Comparison of ENCODE assay signal across 8 cellular contexts in genomic region chr9:124414612-124415011, GRCh38. TPM values are rescaled to one million over a fixed set of nuclear protein-coding genes. Genes with fewer than 3 reads are reported as not detected.
A peak's percentile ranks its signal among the peaks of the same experiment; 100 is the strongest.
DNase-seq lines count a peak whose midpoint lies in the region; ATAC-seq and TF ChIP-seq lines count a peak whose summit lies in the region.

No MANE protein-coding gene starts in this region.

- peaks cover 17% of the 10 kb centered on the region for H3K36me3 Mint-ChIP-seq in progenitor cell of endocrine pancreas (ENCODE audit: insufficient read depth)

- peak; percentile 26; the same call in 1 of the 2 replicates for ATAC-seq in Panc1
- ATAC-seq in GM19351 (IDR thresholded peaks at IDR 0.05; ENCODE audit: unreplicated experiment) = no peak
- no peak for ATAC-seq in HG03571 (IDR thresholded peaks at IDR 0.05; ENCODE audit: unreplicated experiment)

- peak overlapping the region; percentile 99 for H3K4me3 Mint-ChIP-seq in progenitor cell of endocrine pancreas (ENCODE audit: low read depth)

- POLR2A ChIA-PET in Panc1 (lab: Charles Lee) = interaction anchor here (0.6 kb wide), 3 partner anchors 15 to 348 kb away, joined by 3 to 9 read pairs (median 5); no protein-coding TSS in a partner anchor

- H3K9me3 ChIP-seq in Panc1 (ENCODE audit: control insufficient read depth, insufficient read depth, low read depth, low read length) = no peaks in the 10 kb centered on the region
- no peaks in the 10 kb centered on the region for H3K9me3 ChIP-seq in esophagus muscularis mucosa

- BruUV-seq in Panc1 (replicated peaks; lab: Mats Ljungman, UMichigan) = no TSS peak

- TF ChIP-seq POLR2A in esophagus muscularis mucosa (IDR thresholded peaks at IDR 0.05; ENCODE audit: low read depth) = no peak

- DNase-seq in ELF-1 (ENCODE audit: low read depth, low spot score) = peak; percentile 29
- DNase-seq in Panc1 (ENCODE audit: low read depth, low spot score) = no peak
- no peak for DNase-seq in esophagus muscularis mucosa (ENCODE audit: extremely low spot score)
- DNase-seq in progenitor cell of endocrine pancreas (ENCODE audit: low spot score, unreplicated experiment) = no peak
- no peak for DNase-seq in GOT3 (lab: John Stamatoyannopoulos, UW)
- DNase-seq in COLO829 (ENCODE audit: low spot score) = no peak

- H3K27me3 Mint-ChIP-seq in progenitor cell of endocrine pancreas = no peaks in the 10 kb centered on the region

- intact Hi-C loops in Panc1 (cut with micrococcal nuclease; ENCODE audit: unreplicated experiment) (loop anchor here (10.0 kb wide), 1 partner anchor 100 kb away; no protein-coding TSS in a partner anchor), esophagus muscularis mucosa (cut with DNase I) (loop anchor here (10.0 kb wide), 1 partner anchor 1150 kb away; the partner anchor contains the start of gene STRBP)

- in situ Hi-C loops in Panc1 (cut with HindIII; ENCODE audit: low pct_unique_long_range_greater_than_20kb, low sequenced_read_pairs) = no loop called here

- peak overlapping the region; percentile 99 for H3K27ac Mint-ChIP-seq in progenitor cell of endocrine pancreas

- peaks cover 9% of the 10 kb centered on the region for H3K4me1 Mint-ChIP-seq in progenitor cell of endocrine pancreas (ENCODE audit: low read depth)

- H3K27me3 ChIP-seq in Panc1 (ENCODE audit: control insufficient read depth, insufficient read depth, low read length) = no peaks in the 10 kb centered on the region
- no peaks in the 10 kb centered on the region for H3K27me3 ChIP-seq in esophagus muscularis mucosa

- peaks cover 24% of the 10 kb centered on the region for H3K4me1 ChIP-seq in Panc1 (ENCODE audit: control insufficient read depth, insufficient read depth, low read length)
- H3K4me1 ChIP-seq in esophagus muscularis mucosa = peaks cover 10 to 28% (median 20%) of the 10 kb centered on the region in 4 donors

- CTCF ChIA-PET in Panc1 (lab: Charles Lee) = no interaction called here

- no peak for TF ChIP-seq EP300 in esophagus muscularis mucosa (IDR thresholded peaks at IDR 0.05)

- peak overlapping the region; percentile 94 for H3K27ac ChIP-seq in Panc1 (ENCODE audit: low read length)
- peak overlapping the region; percentile 42 to 76 (median 69) for H3K27ac ChIP-seq in esophagus muscularis mucosa (replicated peaks in 1 of 4)

- H3K9me3 Mint-ChIP-seq in progenitor cell of endocrine pancreas (ENCODE audit: low read depth) = peaks cover 4% of the 10 kb centered on the region

- TF ChIP-seq CTCF in Panc1 (IDR thresholded peaks at IDR 0.05) = no peak
- TF ChIP-seq CTCF in esophagus muscularis mucosa (IDR thresholded peaks at IDR 0.05) = no peak
- no peak for TF ChIP-seq CTCF in progenitor cell of endocrine pancreas (IDR thresholded peaks at IDR 0.05; ENCODE audit: unreplicated experiment)

- H3K36me3 ChIP-seq in Panc1 (ENCODE audit: control insufficient read depth, insufficient read depth, low read length) = peaks cover 22% of the 10 kb centered on the region
- peaks cover 37 to 45% (median 43%) of the 10 kb centered on the region in 4 donors for H3K36me3 ChIP-seq in esophagus muscularis mucosa

- H3K4me3 ChIP-seq in Panc1 (ENCODE audit: low read depth in 2 of 2, low read length in 2 of 2) (peak overlapping the region; percentile 67 to 96), esophagus muscularis mucosa (peak overlapping the region; percentile 78 to 89 (median 86))

- WGBS in esophagus muscularis mucosa = 11% methylated on average over 13 of the region's 13 CpGs

RNA-seq across cellular contexts. Expression of gene PSMB7, which starts 0.6 kb away (rescaled TPM):
- total RNA-seq in Panc1 (2021; ENCODE audit: unreplicated experiment) (167 TPM), esophagus muscularis mucosa (100 to 1,000 TPM; 105 to 124 (median 113) TPM), progenitor cell of endocrine pancreas (143 and 144 TPM in 2 replicates)
- polyA plus RNA-seq in Panc1 (2012; ENCODE audit: insufficient read length) = 181 TPM

RNA-seq across cellular contexts. Expression of gene ADGRD2, which starts 35.6 kb away (rescaled TPM):
- total RNA-seq in Panc1 (2021; ENCODE audit: unreplicated experiment) (not detected), esophagus muscularis mucosa (not detected), progenitor cell of endocrine pancreas (not detected in 2 replicates)
- polyA plus RNA-seq in Panc1 (2012; ENCODE audit: insufficient read length) = 0.70 TPM
